In genomic region chr2:176751828-176752227, GRCh38 we compare ENCODE assay signal across 30 cellular contexts.
"Had no signal": no experiment of that assay in that cellular context is flagged by ENCODE, and none has a peak within 500 bp of the region (broad histone marks: within the 10 kb centered on the region; RNA-seq: fewer than 3 reads in every experiment).

No MANE protein-coding gene starts in this region.

- H3K27ac Mint-ChIP-seq: dendritic cell treated with granulocyte-macrophage colony-stimulating factor and Interleukin-4, amounts not matched to agents 40 ng/mL and 50 ng/mL, for 4 days; endodermal cell; naive thymus-derived CD4-positive, alpha-beta T cell; nephron progenitor cell; stimulated activated memory B cell treated with anti-CD40 and anti-IgM and Interleukin-4, amounts not matched to agents 10 μg/mL and 1 μg/mL and 100 μg/mL, for 72 hours; type B pancreatic cell had no signal

- H3K9me3 ChIP-seq: colonic mucosa, gastrocnemius medialis, heart left ventricle, ovary, psoas muscle, sigmoid colon, spleen, testis, tibial artery had no signal

- H3K4me3 ChIP-seq: colonic mucosa, gastrocnemius medialis, heart left ventricle, hepatocyte, ovary, psoas muscle, sigmoid colon, spleen, testis, tibial artery had no signal

- H3K27me3 Mint-ChIP-seq: dendritic cell treated with granulocyte-macrophage colony-stimulating factor and Interleukin-4, amounts not matched to agents 40 ng/mL and 50 ng/mL, for 4 days; stimulated activated memory B cell treated with anti-CD40 and anti-IgM and Interleukin-4, amounts not matched to agents 10 μg/mL and 1 μg/mL and 100 μg/mL, for 72 hours; type B pancreatic cell had no signal

- H3K27me3 ChIP-seq: colonic mucosa, gastrocnemius medialis, heart left ventricle, hepatocyte, ovary, sigmoid colon, spleen, testis, tibial artery had no signal

- H3K27ac ChIP-seq: colonic mucosa, epithelial cell of prostate, gastrocnemius medialis, heart left ventricle, hepatocyte, ovary, psoas muscle, sigmoid colon, spleen, testis, tibial artery had no signal

- H3K4me3 Mint-ChIP-seq: dendritic cell treated with granulocyte-macrophage colony-stimulating factor and Interleukin-4, amounts not matched to agents 40 ng/mL and 50 ng/mL, for 4 days; endodermal cell; naive thymus-derived CD4-positive, alpha-beta T cell; nephron progenitor cell; stimulated activated memory B cell treated with anti-CD40 and anti-IgM and Interleukin-4, amounts not matched to agents 10 μg/mL and 1 μg/mL and 100 μg/mL, for 72 hours; type B pancreatic cell had no signal

- H3K4me1 ChIP-seq: colonic mucosa, gastrocnemius medialis, psoas muscle, testis had no signal

- H3K36me3 Mint-ChIP-seq: naive thymus-derived CD4-positive, alpha-beta T cell; stimulated activated memory B cell treated with anti-CD40 and anti-IgM and Interleukin-4, amounts not matched to agents 10 μg/mL and 1 μg/mL and 100 μg/mL, for 72 hours; type B pancreatic cell had no signal

- H3K9me3 Mint-ChIP-seq: dendritic cell treated with granulocyte-macrophage colony-stimulating factor and Interleukin-4, amounts not matched to agents 40 ng/mL and 50 ng/mL, for 4 days; endodermal cell; nephron progenitor cell; stimulated activated memory B cell treated with anti-CD40 and anti-IgM and Interleukin-4, amounts not matched to agents 10 μg/mL and 1 μg/mL and 100 μg/mL, for 72 hours; type B pancreatic cell had no signal

- H3K79me2 ChIP-seq: hepatocyte had no signal

- H3K4me2 ChIP-seq: hepatocyte had no signal

- H3K36me3 ChIP-seq: colonic mucosa, gastrocnemius medialis, heart left ventricle, ovary, sigmoid colon, spleen, tibial artery had no signal

- ATAC-seq: esophagus mucosa; gastrocnemius medialis; heart left ventricle; left lobe of liver; naive thymus-derived CD4-positive, alpha-beta T cell; psoas muscle; right cardiac atrium; stimulated activated memory B cell treated with anti-CD40 and anti-IgM and Interleukin-4, amounts not matched to agents 10 μg/mL and 1 μg/mL and 100 μg/mL, for 72 hours; stimulated activated naive CD8-positive, alpha-beta T cell treated with anti-CD3 and anti-CD28 coated beads, Interleukin-15, Interleukin-2, amounts not matched to agents 100 U/mL and 50 U/mL, for 24 hours had no signal

- H2AFZ ChIP-seq: hepatocyte had no signal

- H3K4me1 Mint-ChIP-seq: naive thymus-derived CD4-positive, alpha-beta T cell; stimulated activated memory B cell treated with anti-CD40 and anti-IgM and Interleukin-4, amounts not matched to agents 10 μg/mL and 1 μg/mL and 100 μg/mL, for 72 hours had no signal

- DNase-seq: colonic mucosa; effector CD8-positive, alpha-beta T cell; endodermal cell; foreskin fibroblast; gastrocnemius medialis; heart left ventricle; kidney; mesendoderm; midbrain; naive thymus-derived CD4-positive, alpha-beta T cell; nephron progenitor cell; nucleus accumbens; ovary; posterior cingulate gyrus; psoas muscle; right cardiac atrium; sigmoid colon; spleen; stimulated activated CD4-positive, alpha-beta T cell treated with anti-CD3 and anti-CD28 coated beads, Interleukin-4, amount 100 ng/mL, for 4 hours; stimulated activated naive CD8-positive, alpha-beta T cell treated with anti-CD3 and anti-CD28 coated beads, Interleukin-15, Interleukin-2, amounts not matched to agents 100 U/mL and 50 U/mL, for 24 hours; substantia nigra; testis; tibial artery had no signal
